Comparison of ENCODE assay signal across 10 cellular contexts in the genomic region with DNA sequence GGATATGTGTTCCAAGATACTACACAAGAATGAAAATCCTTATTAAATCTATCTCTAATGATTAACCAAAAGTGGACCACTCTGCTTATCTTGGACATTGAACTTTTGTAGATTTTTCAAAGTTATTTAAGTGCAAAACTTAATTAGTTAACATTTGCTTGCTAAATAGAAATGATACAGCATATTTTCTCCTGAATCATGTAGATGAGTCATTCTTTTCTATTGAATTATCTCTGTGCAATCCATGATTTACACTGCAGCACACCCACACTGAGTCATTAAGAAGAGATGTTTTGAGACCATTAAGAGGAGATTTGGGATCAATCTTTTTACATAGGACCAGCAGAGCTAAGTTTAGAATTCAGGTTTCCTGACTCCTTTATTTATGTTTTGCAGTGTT. TPM values are rescaled to one million over a fixed set of nuclear protein-coding genes. Genes with fewer than 3 reads are reported as not detected.
DNase-seq lines count a peak whose midpoint lies in the region; ATAC-seq, FAIRE-seq and TF ChIP-seq lines count a peak whose summit lies in the region.
"Had no signal": no experiment of that assay in that cellular context is flagged by ENCODE, and none has a peak within 500 bp of the region (broad histone marks: within the 10 kb centered on the region; RNA-seq: fewer than 3 reads in every experiment).

No MANE protein-coding gene starts in this region.

- H3K27me3 Mint-ChIP-seq in activated T-helper 1 cell treated with anti-CD3 and anti-CD28 coated beads, Interleukin-12 subunit alpha, Interleukin-12 subunit beta, Interleukin-2, Interleukin-4 antibody, amounts not matched to agents 30 ng/mL and 10 ng/mL and 1 ng/mL, durations not matched to agents 14 hours and 24 hours and 36 hours (ENCODE audit: insufficient read depth) = peaks cover 8% of the 10 kb centered on the region
- H3K27me3 Mint-ChIP-seq in T-cell = no peaks in the 10 kb centered on the region

- no peak overlapping the region for H3K4me3 ChIP-seq in ACC112 (ENCODE audit: low read depth, low read length)
- H3K4me3 ChIP-seq in astrocyte of the spinal cord (ENCODE audit: low read depth, low read length) = no peak overlapping the region

- intact Hi-C loops in left colon (cut with DNase I, micrococcal nuclease) = no loop called here
- intact Hi-C loops in activated T-helper 1 cell treated with anti-CD3 and anti-CD28 coated beads, Interleukin-12 subunit alpha, Interleukin-12 subunit beta, Interleukin-2, Interleukin-4 antibody, amounts not matched to agents 30 ng/mL and 10 ng/mL and 1 ng/mL, durations not matched to agents 14 hours and 24 hours and 36 hours (cut with micrococcal nuclease) = no loop called here

- TF ChIP-seq EP300 in Ishikawa (IDR thresholded peaks at IDR 0.05; ENCODE audit: borderline replicate concordance) = peak; percentile 21; the same call in 1 of the 2 replicates

- peak overlapping the region; percentile 75 for H2AFZ ChIP-seq in ACC112 (ENCODE audit: low read length, unreplicated experiment)

- no peaks in the 10 kb centered on the region for H3K79me2 ChIP-seq in ACC112 (ENCODE audit: control insufficient read depth, insufficient read depth, low read length, unreplicated experiment)

- H3K9me3 Mint-ChIP-seq in activated T-helper 1 cell treated with anti-CD3 and anti-CD28 coated beads, Interleukin-12 subunit alpha, Interleukin-12 subunit beta, Interleukin-2, Interleukin-4 antibody, amounts not matched to agents 30 ng/mL and 10 ng/mL and 1 ng/mL, durations not matched to agents 14 hours and 24 hours and 36 hours = no peaks in the 10 kb centered on the region
- peaks cover 0 to 7% (median 0%) of the 10 kb centered on the region in 3 donors for H3K9me3 Mint-ChIP-seq in T-cell
- H3K9me3 Mint-ChIP-seq: effector memory CD8-positive, alpha-beta T cell had no signal

- TF ChIP-seq POLR2A in GM12892 (IDR thresholded peaks at IDR 0.05; ENCODE audit: low read depth, low read length) = no peak

- H3K36me3 ChIP-seq in ACC112 (ENCODE audit: insufficient read depth, low read length) = no peaks in the 10 kb centered on the region

- no peak overlapping the region for H3K4me3 Mint-ChIP-seq in activated T-helper 1 cell treated with anti-CD3 and anti-CD28 coated beads, Interleukin-12 subunit alpha, Interleukin-12 subunit beta, Interleukin-2, Interleukin-4 antibody, amounts not matched to agents 30 ng/mL and 10 ng/mL and 1 ng/mL, durations not matched to agents 14 hours and 24 hours and 36 hours
- no peak overlapping the region for H3K4me3 Mint-ChIP-seq in T-cell
- H3K4me3 Mint-ChIP-seq: effector memory CD8-positive, alpha-beta T cell had no signal

- no peak for TF ChIP-seq RAD21 in Ishikawa (IDR thresholded peaks at IDR 0.05; ENCODE audit: low read depth)

- peak overlapping the region; percentile 92 for H3K27ac ChIP-seq in ACC112 (ENCODE audit: low read depth, low read length)

- no peak overlapping the region for H3K27ac Mint-ChIP-seq in activated T-helper 1 cell treated with anti-CD3 and anti-CD28 coated beads, Interleukin-12 subunit alpha, Interleukin-12 subunit beta, Interleukin-2, Interleukin-4 antibody, amounts not matched to agents 30 ng/mL and 10 ng/mL and 1 ng/mL, durations not matched to agents 14 hours and 24 hours and 36 hours
- H3K27ac Mint-ChIP-seq in T-cell = no peak overlapping the region
- H3K27ac Mint-ChIP-seq: effector memory CD8-positive, alpha-beta T cell had no signal

- ATAC-seq in left colon (peak; percentile 66), HG03280 (IDR thresholded peaks at IDR 0.05; ENCODE audit: unreplicated experiment) (no peak), T-cell (replicated peaks in 1 of 4) (no peak)
- ATAC-seq: effector memory CD8-positive, alpha-beta T cell had no signal

- DNase-seq in astrocyte of the spinal cord (ENCODE audit: low read depth, low spot score) (peak; percentile 81), left colon (no peak), GM12892 (ENCODE audit: insufficient read length) (no peak), T-cell (no peak)
- DNase-seq in activated T-helper 1 cell treated with anti-CD3 and anti-CD28 coated beads, Interleukin-12 subunit alpha, Interleukin-12 subunit beta, Interleukin-2, Interleukin-4 antibody, amounts not matched to agents 30 ng/mL and 10 ng/mL and 1 ng/mL, durations not matched to agents 14 hours and 24 hours and 36 hours (ENCODE audit: low spot score) = no peak
- DNase-seq: effector memory CD8-positive, alpha-beta T cell; NCI-H774 had no signal

- in situ Hi-C loops in astrocyte of the spinal cord (cut with HindIII; ENCODE audit: low sequenced_read_pairs) = no loop called here

- H3K4me1 ChIP-seq in ACC112 (ENCODE audit: control insufficient read depth, insufficient read depth, low read length, unreplicated experiment) = peaks cover 42% of the 10 kb centered on the region

- no peak for TF ChIP-seq CTCF in astrocyte of the spinal cord (IDR thresholded peaks at IDR 0.05; ENCODE audit: low read depth, low read length)

- H3K4me1 Mint-ChIP-seq in activated T-helper 1 cell treated with anti-CD3 and anti-CD28 coated beads, Interleukin-12 subunit alpha, Interleukin-12 subunit beta, Interleukin-2, Interleukin-4 antibody, amounts not matched to agents 30 ng/mL and 10 ng/mL and 1 ng/mL, durations not matched to agents 14 hours and 24 hours and 36 hours (ENCODE audit: low read depth) = peaks cover 6% of the 10 kb centered on the region
- peaks cover 6 to 11% (median 8%) of the 10 kb centered on the region in 3 donors for H3K4me1 Mint-ChIP-seq in T-cell

- no peaks in the 10 kb centered on the region for H3K27me3 ChIP-seq in ACC112 (ENCODE audit: insufficient read depth, low read length)

- CTCF ChIA-PET in T-cell (lab: Charles Lee) = interaction anchor here in 1 of 2 donors (0.6 kb wide), 1 partner anchor 1333 kb away, joined by 3 read pairs; no protein-coding TSS in a partner anchor

- FAIRE-seq in GM12892 (lab: Jason Lieb, UNC) = no peak

- POLR2A ChIA-PET in T-cell (lab: Charles Lee) = no interaction called here

- no peaks in the 10 kb centered on the region for H3K36me3 Mint-ChIP-seq in activated T-helper 1 cell treated with anti-CD3 and anti-CD28 coated beads, Interleukin-12 subunit alpha, Interleukin-12 subunit beta, Interleukin-2, Interleukin-4 antibody, amounts not matched to agents 30 ng/mL and 10 ng/mL and 1 ng/mL, durations not matched to agents 14 hours and 24 hours and 36 hours (ENCODE audit: low read depth)
- peaks cover 4% of the 10 kb centered on the region for H3K36me3 Mint-ChIP-seq in T-cell

TF ChIP-seq in Ishikawa, 13 proteins besides CTCF, POLR2A, EP300 and RAD21:
- TF ChIP-seq YY1 (IDR thresholded peaks at IDR 0.05; ENCODE audit: low read depth) (no peak), CEBPB (IDR thresholded peaks at IDR 0.05) (no peak), EGR1 (IDR thresholded peaks at IDR 0.05) (no peak)

RNA-seq across cellular contexts. Expression of gene ABCC2, which starts 6.6 kb away (rescaled TPM):
- total RNA-seq in left colon (under 1 TPM; 0.64 to 0.89 TPM), T-cell (1 to 10 TPM; 2.8 to 5.6 (median 4.0) TPM)
- 0.83 and 1.3 TPM in 2 replicates for total RNA-seq in activated T-helper 1 cell treated with anti-CD3 and anti-CD28 coated beads, Interleukin-12 subunit alpha, Interleukin-12 subunit beta, Interleukin-2, Interleukin-4 antibody, amounts not matched to agents 30 ng/mL and 10 ng/mL and 1 ng/mL, durations not matched to agents 14 hours and 24 hours and 36 hours
- 0.32 TPM for polyA plus RNA-seq in GM12892 (2012; ENCODE audit: missing spikeins)

RNA-seq across cellular contexts. Expression of gene CUTC, which starts 43.8 kb away (rescaled TPM):
- total RNA-seq in left colon = 10 to 100 TPM; 10.1 to 13.7 TPM
- 42.2 and 45.4 TPM in 2 replicates for total RNA-seq in activated T-helper 1 cell treated with anti-CD3 and anti-CD28 coated beads, Interleukin-12 subunit alpha, Interleukin-12 subunit beta, Interleukin-2, Interleukin-4 antibody, amounts not matched to agents 30 ng/mL and 10 ng/mL and 1 ng/mL, durations not matched to agents 14 hours and 24 hours and 36 hours
- polyA plus RNA-seq in GM12892 (2012; ENCODE audit: missing spikeins) = 33.8 TPM
- 10 to 100 TPM; 21.0 to 32.1 (median 29.3) TPM for total RNA-seq in T-cell

RNA-seq across cellular contexts. Expression of gene COX15, which starts 43.9 kb away (rescaled TPM):
- total RNA-seq in left colon = 10 to 100 TPM; 41.4 to 43.5 TPM
- total RNA-seq in activated T-helper 1 cell treated with anti-CD3 and anti-CD28 coated beads, Interleukin-12 subunit alpha, Interleukin-12 subunit beta, Interleukin-2, Interleukin-4 antibody, amounts not matched to agents 30 ng/mL and 10 ng/mL and 1 ng/mL, durations not matched to agents 14 hours and 24 hours and 36 hours = 36.7 and 38.1 TPM in 2 replicates
- 36.3 TPM for polyA plus RNA-seq in GM12892 (2012; ENCODE audit: missing spikeins)
- total RNA-seq in T-cell = 10 to 100 TPM; 18.6 to 36.7 (median 31.5) TPM
